In the genomic region with DNA sequence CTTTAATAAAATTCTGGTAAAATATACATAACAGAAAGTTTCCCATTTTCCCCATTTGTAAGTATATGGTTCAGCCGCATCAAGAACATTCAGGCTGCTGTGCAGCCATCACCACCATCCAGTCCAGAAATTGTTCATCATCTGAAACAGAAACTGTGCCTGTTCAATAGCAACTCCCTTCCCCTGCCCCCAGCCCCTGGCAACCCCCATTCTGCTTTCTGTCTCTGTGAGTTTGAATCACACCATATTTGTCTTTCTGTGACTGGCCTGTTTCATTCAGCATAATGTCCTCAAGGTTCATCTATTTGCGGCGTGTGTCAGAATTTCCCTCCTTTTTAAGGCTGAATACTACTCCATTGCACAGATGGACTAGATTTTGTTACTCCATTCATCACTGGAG, we compare ENCODE assay signal across 13 cellular contexts. TPM values are rescaled to one million over a fixed set of nuclear protein-coding genes. Genes with fewer than 3 reads are reported as not detected.
A peak's percentile ranks its signal among the peaks of the same experiment; 100 is the strongest.
DNase-seq lines count a peak whose midpoint lies in the region; ATAC-seq and TF ChIP-seq lines count a peak whose summit lies in the region.
"Had no signal": no experiment of that assay in that cellular context is flagged by ENCODE, and none has a peak within 500 bp of the region (broad histone marks: within the 10 kb centered on the region; RNA-seq: fewer than 3 reads in every experiment).

No MANE protein-coding gene starts in this region.

- no peaks in the 10 kb centered on the region for H3K4me1 ChIP-seq in esophagus squamous epithelium

- peaks cover 8% of the 10 kb centered on the region for H3K9me3 Mint-ChIP-seq in glutamatergic neuron (ENCODE audit: unreplicated experiment)

- H3K27me3 ChIP-seq in esophagus squamous epithelium: peaks cover 0 to 63% (median 0%) of the 10 kb centered on the region in 4 donors

- no peaks in the 10 kb centered on the region for H3K36me3 ChIP-seq in esophagus squamous epithelium

- 76 to 90% methylated on average over 3 of the region's 3 CpGs for WGBS in esophagus squamous epithelium, 2 donors

- no peak overlapping the region for H3K27ac ChIP-seq in esophagus squamous epithelium
- H3K27ac ChIP-seq: KMS-11 had no signal

- peak overlapping the region; percentile 2 for H3K27ac Mint-ChIP-seq in glutamatergic neuron (ENCODE audit: unreplicated experiment)

- peaks cover 10% of the 10 kb centered on the region for H3K27me3 Mint-ChIP-seq in glutamatergic neuron (ENCODE audit: unreplicated experiment)

- TF ChIP-seq POLR2A in esophagus squamous epithelium (IDR thresholded peaks at IDR 0.05): no peak

- no peak overlapping the region for H3K4me3 Mint-ChIP-seq in glutamatergic neuron (ENCODE audit: unreplicated experiment)

- H3K36me3 Mint-ChIP-seq in glutamatergic neuron (ENCODE audit: unreplicated experiment): peaks cover 4% of the 10 kb centered on the region

- H3K4me3 ChIP-seq in esophagus squamous epithelium: no peak overlapping the region

- ATAC-seq in GM18907 (IDR thresholded peaks at IDR 0.05; ENCODE audit: unreplicated experiment) (peak; percentile 63), GM21423 (IDR thresholded peaks at IDR 0.05; ENCODE audit: unreplicated experiment) (peak; percentile 54), HG03095 (IDR thresholded peaks at IDR 0.05; ENCODE audit: unreplicated experiment) (peak; percentile 44)

- H3K9me3 ChIP-seq in esophagus squamous epithelium: no peaks in the 10 kb centered on the region

- peaks cover 10% of the 10 kb centered on the region for H3K4me1 Mint-ChIP-seq in glutamatergic neuron (ENCODE audit: low read depth, unreplicated experiment)

- DNase-seq in glutamatergic neuron (no peak), kidney tubule cell (ENCODE audit: low spot score) (no peak), esophagus squamous epithelium (lab: John Stamatoyannopoulos, UW) (no peak), A172 (ENCODE audit: low spot score) (no peak), NAMALWA (ENCODE audit: low spot score) (no peak)
- DNase-seq: cerebellar nuclear complex, foreskin melanocyte, retina had no signal

- TF ChIP-seq CTCF in glutamatergic neuron (IDR thresholded peaks at IDR 0.05; ENCODE audit: partially characterized antibody, unreplicated experiment): no peak
- no peak for TF ChIP-seq CTCF in esophagus squamous epithelium (IDR thresholded peaks at IDR 0.05)

- intact Hi-C loops in esophagus squamous epithelium (cut with DNase I): no loop called here

RNA-seq across cellular contexts. Expression of gene VSTM2L, which starts 19.1 kb away (rescaled TPM):
- total RNA-seq in glutamatergic neuron (ENCODE audit: unreplicated experiment) (15.9 TPM), esophagus squamous epithelium (1 to 10 TPM in 1 of 4 donors, under 1 TPM in 3; 0.38 to 2.6 (median 0.68) TPM)
- total RNA-seq in A172 (2014; rRNA removed; shearing (Covaris generic)): 0.24 and 1.4 TPM in 2 replicates
- total RNA-seq: NCI-H460 had no signal
